In the genomic region with DNA sequence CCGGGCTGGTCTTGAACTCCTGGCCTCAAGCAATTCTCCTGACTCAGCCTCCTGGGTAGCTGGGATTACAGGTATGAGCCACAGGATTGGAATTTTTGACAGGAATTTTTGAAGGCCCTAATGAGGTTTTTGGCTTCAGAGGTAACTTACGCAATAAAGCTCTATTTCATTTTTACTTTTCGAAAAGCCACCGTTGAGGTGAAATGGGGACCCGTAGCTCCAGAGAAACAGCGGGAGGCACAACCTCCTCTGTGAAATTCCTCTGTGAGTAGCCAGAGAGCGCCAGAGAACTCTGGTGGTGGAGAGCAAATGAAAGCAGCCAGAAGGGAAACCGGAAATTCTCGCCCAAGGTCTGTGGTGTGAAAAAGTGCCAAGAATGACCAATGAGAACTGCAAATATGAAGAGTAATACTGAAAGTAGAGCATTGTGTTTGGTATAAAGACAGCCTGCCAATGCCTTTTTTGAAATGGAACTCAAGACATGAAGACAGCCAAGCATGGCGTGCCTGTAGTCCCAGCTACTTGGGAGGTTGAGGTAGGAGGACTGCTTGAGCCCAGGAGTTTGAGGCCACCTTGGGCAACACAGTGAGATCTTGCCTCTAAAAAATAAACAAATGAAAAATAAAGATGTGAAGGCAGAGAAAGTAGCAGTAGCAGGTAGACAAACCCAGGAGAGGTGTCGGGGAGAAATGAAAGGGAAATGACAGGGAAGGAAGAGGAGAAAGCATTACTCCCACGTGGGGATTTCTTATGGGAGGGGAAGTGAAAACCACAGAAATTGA, we compare ENCODE assay signal across 8 cellular contexts. TPM values are rescaled to one million over a fixed set of nuclear protein-coding genes. Genes with fewer than 3 reads are reported as not detected.
A peak's percentile ranks its signal among the peaks of the same experiment; 100 is the strongest.
DNase-seq lines count a peak whose midpoint lies in the region; ATAC-seq and TF ChIP-seq lines count a peak whose summit lies in the region.

No MANE protein-coding gene starts in this region.

- no peaks in the 10 kb centered on the region for H3K27me3 Mint-ChIP-seq in activated naive CD8-positive, alpha-beta T cell treated with anti-CD3 and anti-CD28 coated beads, Interleukin-2, amount 10 ng/mL, durations not matched to agents 7 days and 5 days

- no peaks in the 10 kb centered on the region for H3K9me3 Mint-ChIP-seq in activated naive CD8-positive, alpha-beta T cell treated with anti-CD3 and anti-CD28 coated beads, Interleukin-2, amount 10 ng/mL, durations not matched to agents 7 days and 5 days

- H3K4me1 Mint-ChIP-seq in activated naive CD8-positive, alpha-beta T cell treated with anti-CD3 and anti-CD28 coated beads, Interleukin-2, amount 10 ng/mL, durations not matched to agents 7 days and 5 days = peaks cover 53% of the 10 kb centered on the region

- H2AFZ ChIP-seq in hepatocyte = no peak overlapping the region

- POLR2A ChIA-PET in activated naive CD8-positive, alpha-beta T cell treated with anti-CD3 and anti-CD28 coated beads, Interleukin-2, amount 10 ng/mL, durations not matched to agents 7 days and 5 days (lab: Charles Lee) = interaction anchor here (1.2 to 4.3 kb wide), 7 partner anchors 9 to 141 kb away, joined by 3 to 58 read pairs (median 10); a partner anchor contains a TSS

- no peaks in the 10 kb centered on the region for H3K9me2 ChIP-seq in hepatocyte (replicated peaks; ENCODE audit: insufficient read depth)

- no peaks in the 10 kb centered on the region for H3K9me3 ChIP-seq in hepatocyte (ENCODE audit: low read depth)

- TF ChIP-seq CTCF in hepatocyte (IDR thresholded peaks at IDR 0.05; ENCODE audit: poor library complexity) = peak; percentile 52

- H3K4me3 ChIP-seq in hepatocyte = no peak overlapping the region

- H3K4me2 ChIP-seq in hepatocyte = no peak overlapping the region

- H3K27ac Mint-ChIP-seq in activated naive CD8-positive, alpha-beta T cell treated with anti-CD3 and anti-CD28 coated beads, Interleukin-2, amount 10 ng/mL, durations not matched to agents 7 days and 5 days = peak overlapping the region; percentile 97

- no peak overlapping the region for H3K27ac ChIP-seq in hepatocyte

- WGBS in hepatocyte (ENCODE audit: low lambda C conversion rate, missing lambda C conversion rate) = 80% methylated on average over 12 of the region's 12 CpGs

- ATAC-seq in GM19468 (IDR thresholded peaks at IDR 0.05; ENCODE audit: extremely low read depth, unreplicated experiment) (peak; percentile 94), HG03571 (IDR thresholded peaks at IDR 0.05; ENCODE audit: unreplicated experiment) (peak; percentile 83)
- ATAC-seq in activated naive CD8-positive, alpha-beta T cell treated with anti-CD3 and anti-CD28 coated beads, Interleukin-2, amount 10 ng/mL, durations not matched to agents 7 days and 5 days (ENCODE audit: low read depth) = peak; percentile 83

- H3K4me3 Mint-ChIP-seq in activated naive CD8-positive, alpha-beta T cell treated with anti-CD3 and anti-CD28 coated beads, Interleukin-2, amount 10 ng/mL, durations not matched to agents 7 days and 5 days = peak overlapping the region; percentile 86

- H3K79me2 ChIP-seq in hepatocyte = no peaks in the 10 kb centered on the region

- no peaks in the 10 kb centered on the region for H3K4me1 ChIP-seq in hepatocyte (ENCODE audit: insufficient read depth)

- H3K36me3 Mint-ChIP-seq in activated naive CD8-positive, alpha-beta T cell treated with anti-CD3 and anti-CD28 coated beads, Interleukin-2, amount 10 ng/mL, durations not matched to agents 7 days and 5 days = peaks cover 5% of the 10 kb centered on the region

- no peaks in the 10 kb centered on the region for H3K36me3 ChIP-seq in hepatocyte (replicated peaks; ENCODE audit: insufficient read depth, low read depth)

- peak; percentile 41 for DNase-seq in DMS53 treated with DMSO at 0.1 percent for 48 hours (lab: John Stamatoyannopoulos, UW; ENCODE audit: unreplicated experiment)
- peak; percentile 75 for DNase-seq in SKM-1 (lab: John Stamatoyannopoulos, UW; ENCODE audit: unreplicated experiment)
- DNase-seq in activated naive CD8-positive, alpha-beta T cell treated with anti-CD3 and anti-CD28 coated beads, Interleukin-2, amount 10 ng/mL, durations not matched to agents 7 days and 5 days = peak; percentile 55
- peak; percentile 58 for DNase-seq in hepatocyte (ENCODE audit: low spot score)
- peak; percentile 57 for DNase-seq in stimulated activated CD4-positive, alpha-beta T cell treated with anti-CD3 and anti-CD28 coated beads, Interleukin-2, amount 100 ng/mL, for 4 hours (ENCODE audit: low read depth)
- DNase-seq in cerebellar nuclear complex (lab: John Stamatoyannopoulos, UW) = no peak

- no peaks in the 10 kb centered on the region for H4K20me1 ChIP-seq in hepatocyte (ENCODE audit: insufficient read depth, poor library complexity, severe bottlenecking)

- no peaks in the 10 kb centered on the region for H3K27me3 ChIP-seq in hepatocyte

RNA-seq across cellular contexts. Expression of a gene that starts 33.0 kb away (rescaled TPM):
- total RNA-seq in activated naive CD8-positive, alpha-beta T cell treated with anti-CD3 and anti-CD28 coated beads, Interleukin-2, amount 10 ng/mL, durations not matched to agents 7 days and 5 days = 10 to 100 TPM; 51.8 to 57.2 TPM
- total RNA-seq in hepatocyte = 8.1 and 10.5 TPM in 2 replicates
- 5.8 and 6.3 TPM in 2 replicates for polyA plus RNA-seq in hepatocyte

Comparison
In these comparisons a context has a peak if more than half of its experiments do, and no peak if none do; other contexts are left out.
1. DNase-seq: peak in DMS53 treated with DMSO at 0.1 percent for 48 hours (single experiment), SKM-1 (single experiment), activated naive CD8-positive, alpha-beta T cell treated with anti-CD3 and anti-CD28 coated beads, Interleukin-2, amount 10 ng/mL, durations not matched to agents 7 days and 5 days (single experiment), hepatocyte (single experiment) and stimulated activated CD4-positive, alpha-beta T cell treated with anti-CD3 and anti-CD28 coated beads, Interleukin-2, amount 100 ng/mL, for 4 hours (single experiment); none in cerebellar nuclear complex (0 of 2).
2. Peak in every context shown above with its lines, with median percentiles within 50 percentile points of each other: ATAC-seq.